In the genomic region with DNA sequence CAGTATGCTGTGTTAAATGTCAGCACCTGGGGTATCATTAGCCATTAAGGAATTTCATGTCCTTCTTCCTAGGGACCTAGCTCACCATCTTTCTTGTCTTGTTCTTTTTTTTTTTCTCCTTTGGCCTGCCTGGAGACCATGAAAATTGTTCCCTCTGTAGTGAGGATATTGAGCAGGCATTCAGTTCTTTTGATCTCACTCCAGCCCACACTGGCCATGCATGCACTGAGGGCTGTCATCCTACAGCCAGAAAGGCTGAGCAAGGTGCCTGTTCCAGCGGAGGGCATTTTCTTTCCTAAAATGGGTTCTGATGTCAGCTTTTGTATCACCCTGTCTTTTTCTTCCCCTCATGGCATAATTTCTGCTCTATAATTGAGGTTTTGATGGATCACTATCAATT, we compare ENCODE assay signal across 8 cellular contexts.
"Had no signal": no experiment of that assay in that cellular context is flagged by ENCODE, and none has a peak within 500 bp of the region (broad histone marks: within the 10 kb centered on the region; RNA-seq: fewer than 3 reads in every experiment).

No MANE protein-coding gene starts in this region.

- H3K4me3 ChIP-seq: HAP-1, K562 had no signal

- H3K27ac Mint-ChIP-seq: HFFc6 had no signal

- H3K4me1 ChIP-seq: HAP-1 had no signal

- H3K36me3 ChIP-seq: HAP-1 had no signal

- DNase-seq: GOT3, H7, HFFc6, IMR-90, KG1 had no signal

- H3K4me3 Mint-ChIP-seq: HFFc6 had no signal

- ATAC-seq: HCT116, K562 had no signal

- H3K9me3 ChIP-seq: HAP-1 had no signal
